In genomic region chr17:17041018-17041521, GRCh38 we compare ENCODE assay signal across 8 cellular contexts. TPM values are rescaled to one million over a fixed set of nuclear protein-coding genes. Genes with fewer than 3 reads are reported as not detected.
A peak's percentile ranks its signal among the peaks of the same experiment; 100 is the strongest.
DNase-seq lines count a peak whose midpoint lies in the region; ATAC-seq, FAIRE-seq and TF ChIP-seq lines count a peak whose summit lies in the region.

No MANE protein-coding gene starts in this region.

- CTCF ChIA-PET in CD8-positive, alpha-beta T cell (lab: Charles Lee), result interaction anchor here (1.5 kb wide), 1 partner anchor 272 kb away, joined by 3 read pairs; no protein-coding TSS in a partner anchor

- intact Hi-C loops in CD8-positive, alpha-beta T cell (cut with DNase I, micrococcal nuclease), result loop anchor here in 1 of 2 experiments (5.0 to 10.0 kb wide), 4 partner anchors 54 to 651 kb away; no protein-coding TSS in a partner anchor

- H3K4me2 ChIP-seq in keratinocyte (ENCODE audit: control insufficient read depth, extremely low read depth, insufficient read depth, low read depth, low read length), result peak overlapping the region; percentile 87

- peaks cover 31% of the 10 kb centered on the region for H3K4me1 ChIP-seq in CD8-positive, alpha-beta T cell (ENCODE audit: insufficient read depth, low read length)
- H3K4me1 ChIP-seq in keratinocyte (ENCODE audit: control insufficient read depth, extremely low read depth, insufficient read depth, low read length), result peaks cover 30% of the 10 kb centered on the region
- H3K4me1 ChIP-seq in subcutaneous abdominal adipose tissue (ENCODE audit: control insufficient read depth in 5 of 5, insufficient read depth in 5 of 5, low read length in 5 of 5), result peaks cover 3 to 54% (median 47%) of the 10 kb centered on the region in 5 donors

- H3K27me3 Mint-ChIP-seq in CD8-positive, alpha-beta T cell (ENCODE audit: low read depth), result no peaks in the 10 kb centered on the region
- H3K27me3 Mint-ChIP-seq in activated T-helper 17 cell treated with anti-CD3 and anti-CD28 coated beads, Interleukin-2, amount 50 U/mL, for 72 hours, result no peaks in the 10 kb centered on the region

- H3K79me2 ChIP-seq in keratinocyte (ENCODE audit: control insufficient read depth, insufficient read depth, low read length), result peaks cover 34% of the 10 kb centered on the region

- H2AFZ ChIP-seq in keratinocyte (ENCODE audit: control insufficient read depth, low read length), result no peak overlapping the region

- POLR2A ChIA-PET in CD8-positive, alpha-beta T cell (lab: Charles Lee), result interaction anchor here (0.9 to 1.8 kb wide), 3 partner anchors 12 to 240 kb away, joined by 3 to 5 read pairs (median 4); partner anchors contain the start of gene COPS3

- H3K9ac ChIP-seq in keratinocyte (ENCODE audit: control insufficient read depth, extremely low read depth, insufficient read depth, low read length) (peak overlapping the region; percentile 65), subcutaneous abdominal adipose tissue (ENCODE audit: low read length in 5 of 5) (no peak overlapping the region)

- H3K4me3 ChIP-seq in CD8-positive, alpha-beta T cell (ENCODE audit: low read depth, low read length), result no peak overlapping the region
- H3K4me3 ChIP-seq in keratinocyte (ENCODE audit: control insufficient read depth in 2 of 3, extremely low read depth in 1 of 3, insufficient read depth in 2 of 3, low read depth in 1 of 3, low read length in 3 of 3) (no peak overlapping the region), subcutaneous abdominal adipose tissue (ENCODE audit: low read depth in 1 of 5, low read length in 5 of 5) (peak overlapping the region in 1 of 5 donors; percentile 80)

- dilution Hi-C loops in keratinocyte (cut with MboI; ENCODE audit: extremely low pct_ligation_motif_present, low sequenced_read_pairs), result no loop called here

- H3K4me1 Mint-ChIP-seq in CD8-positive, alpha-beta T cell (ENCODE audit: low read depth), result peaks cover 37% of the 10 kb centered on the region
- H3K4me1 Mint-ChIP-seq in activated T-helper 17 cell treated with anti-CD3 and anti-CD28 coated beads, Interleukin-2, amount 50 U/mL, for 72 hours, result peaks cover 29% of the 10 kb centered on the region

- no peaks in the 10 kb centered on the region for H3K36me3 ChIP-seq in CD8-positive, alpha-beta T cell (ENCODE audit: insufficient read depth, low read length)
- no peaks in the 10 kb centered on the region for H3K36me3 ChIP-seq in keratinocyte (ENCODE audit: control insufficient read depth in 2 of 2, extremely low read depth in 1 of 2, insufficient read depth in 2 of 2, low read length in 2 of 2)
- H3K36me3 ChIP-seq in subcutaneous abdominal adipose tissue (ENCODE audit: control insufficient read depth in 5 of 5, insufficient read depth in 5 of 5, low read length in 5 of 5), result no peaks in the 10 kb centered on the region

- peaks cover 2% of the 10 kb centered on the region for H3K9me1 ChIP-seq in keratinocyte (ENCODE audit: control insufficient read depth, extremely low read depth, insufficient read depth, low read length)

- FAIRE-seq in keratinocyte (lab: Jason Lieb, UNC), result no peak

- H4K20me1 ChIP-seq in keratinocyte (ENCODE audit: control insufficient read depth, extremely low read depth, insufficient read depth, low read length), result peaks cover 19% of the 10 kb centered on the region

- ATAC-seq in CD8-positive, alpha-beta T cell, result no peak
- ATAC-seq in activated T-helper 17 cell treated with anti-CD3 and anti-CD28 coated beads, Interleukin-2, amount 50 U/mL, for 72 hours (replicated peaks), result no peak
- no peak for ATAC-seq in HG02642 (IDR thresholded peaks at IDR 0.05; ENCODE audit: poor library complexity, unreplicated experiment)
- ATAC-seq in esophagus mucosa, result no peak

- peak overlapping the region; percentile 28 for H3K27ac Mint-ChIP-seq in CD8-positive, alpha-beta T cell
- peak overlapping the region; percentile 4 for H3K27ac Mint-ChIP-seq in activated T-helper 17 cell treated with anti-CD3 and anti-CD28 coated beads, Interleukin-2, amount 50 U/mL, for 72 hours

- H3K27me3 ChIP-seq in CD8-positive, alpha-beta T cell (ENCODE audit: insufficient read depth, low read length), result no peaks in the 10 kb centered on the region
- H3K27me3 ChIP-seq in keratinocyte (ENCODE audit: control insufficient read depth, extremely low read depth, insufficient read depth, low read length), result no peaks in the 10 kb centered on the region
- no peaks in the 10 kb centered on the region for H3K27me3 ChIP-seq in subcutaneous abdominal adipose tissue (ENCODE audit: control insufficient read depth in 5 of 5, insufficient read depth in 4 of 5, low read length in 5 of 5)

- peak overlapping the region; percentile 68 for H3K4me3 Mint-ChIP-seq in CD8-positive, alpha-beta T cell
- H3K4me3 Mint-ChIP-seq in activated T-helper 17 cell treated with anti-CD3 and anti-CD28 coated beads, Interleukin-2, amount 50 U/mL, for 72 hours, result peak overlapping the region; percentile 69

- H3K9me3 ChIP-seq in CD8-positive, alpha-beta T cell (ENCODE audit: low read length), result no peaks in the 10 kb centered on the region
- H3K9me3 ChIP-seq in keratinocyte (ENCODE audit: control insufficient read depth, low read depth, low read length), result no peaks in the 10 kb centered on the region
- H3K9me3 ChIP-seq in subcutaneous abdominal adipose tissue (ENCODE audit: control insufficient read depth in 5 of 5, low read length in 5 of 5), result no peaks in the 10 kb centered on the region

- peaks cover 5% of the 10 kb centered on the region for H3K36me3 Mint-ChIP-seq in CD8-positive, alpha-beta T cell
- peaks cover 7% of the 10 kb centered on the region for H3K36me3 Mint-ChIP-seq in activated T-helper 17 cell treated with anti-CD3 and anti-CD28 coated beads, Interleukin-2, amount 50 U/mL, for 72 hours (ENCODE audit: low read depth)

- H3K27ac ChIP-seq in CD8-positive, alpha-beta T cell (ENCODE audit: low read depth, low read length), result no peak overlapping the region
- H3K27ac ChIP-seq in keratinocyte (ENCODE audit: control insufficient read depth, insufficient read depth, low read length) (peak overlapping the region; percentile 62), subcutaneous abdominal adipose tissue (ENCODE audit: low read depth, low read length) (peak overlapping the region; percentile 10)

- H3K9me3 Mint-ChIP-seq in CD8-positive, alpha-beta T cell, result no peaks in the 10 kb centered on the region
- H3K9me3 Mint-ChIP-seq in activated T-helper 17 cell treated with anti-CD3 and anti-CD28 coated beads, Interleukin-2, amount 50 U/mL, for 72 hours, result no peaks in the 10 kb centered on the region

- no peak for DNase-seq in CD8-positive, alpha-beta T cell
- DNase-seq in LHCN-M2 (ENCODE audit: low read depth), result peak; percentile 94
- DNase-seq in keratinocyte (ENCODE audit: low read depth, low spot score), result no peak
- no peak for DNase-seq in COR-L47 (lab: John Stamatoyannopoulos, UW)

- no peak for TF ChIP-seq CTCF in CD8-positive, alpha-beta T cell (IDR thresholded peaks at IDR 0.05)
- TF ChIP-seq CTCF in keratinocyte (optimal IDR thresholded peaks at IDR 0.05 in 1 of 3, IDR thresholded peaks at IDR 0.05 in 1 of 3, conservative IDR thresholded peaks at IDR 0.05 in 1 of 3; ENCODE audit: extremely low read depth in 1 of 3, insufficient read depth in 2 of 3, low read length in 3 of 3), result no peak

RNA-seq across cellular contexts. Expression of gene MPRIP, which starts 1.2 kb away (rescaled TPM):
- 100 to 1,000 TPM; 146 to 149 TPM for total RNA-seq in CD8-positive, alpha-beta T cell
- 198 and 224 TPM in 2 replicates for total RNA-seq in LHCN-M2 (2014; rRNA removed)
- polyA plus RNA-seq in LHCN-M2 (2012), result 296 TPM
- 100 to 1,000 TPM; 204 to 207 TPM for total RNA-seq in activated T-helper 17 cell treated with anti-CD3 and anti-CD28 coated beads, Interleukin-2, amount 50 U/mL, for 72 hours
- polyA plus RNA-seq in keratinocyte, result 76.4 to 113 TPM (median 93.2 TPM) in 3 replicates
- 241 TPM for polyA plus RNA-seq in keratinocyte (2011; ENCODE audit: low read depth)
- polyA plus RNA-seq in keratinocyte (2011; cell fraction: cytosol; rRNA removed), result 61.6 and 75.3 TPM in 2 replicates
- polyA plus RNA-seq in keratinocyte (2011; cell fraction: nucleus; rRNA removed), result 160 and 188 TPM in 2 replicates
- polyA plus RNA-seq in keratinocyte (2012; ENCODE audit: low replicate concordance), result 132 and 155 TPM in 2 replicates
- polyA minus RNA-seq in keratinocyte, result 188 to 396 TPM (median 205 TPM) in 3 replicates
- 102 TPM for polyA minus RNA-seq in keratinocyte (2011; cell fraction: cytosol; rRNA and poly(A)+ RNA removed)
- polyA minus RNA-seq in keratinocyte (2011; cell fraction: nucleus; rRNA and poly(A)+ RNA removed), result 123 and 162 TPM in 2 replicates
- 132 TPM for total RNA-seq in esophagus mucosa
